In the genomic region with DNA sequence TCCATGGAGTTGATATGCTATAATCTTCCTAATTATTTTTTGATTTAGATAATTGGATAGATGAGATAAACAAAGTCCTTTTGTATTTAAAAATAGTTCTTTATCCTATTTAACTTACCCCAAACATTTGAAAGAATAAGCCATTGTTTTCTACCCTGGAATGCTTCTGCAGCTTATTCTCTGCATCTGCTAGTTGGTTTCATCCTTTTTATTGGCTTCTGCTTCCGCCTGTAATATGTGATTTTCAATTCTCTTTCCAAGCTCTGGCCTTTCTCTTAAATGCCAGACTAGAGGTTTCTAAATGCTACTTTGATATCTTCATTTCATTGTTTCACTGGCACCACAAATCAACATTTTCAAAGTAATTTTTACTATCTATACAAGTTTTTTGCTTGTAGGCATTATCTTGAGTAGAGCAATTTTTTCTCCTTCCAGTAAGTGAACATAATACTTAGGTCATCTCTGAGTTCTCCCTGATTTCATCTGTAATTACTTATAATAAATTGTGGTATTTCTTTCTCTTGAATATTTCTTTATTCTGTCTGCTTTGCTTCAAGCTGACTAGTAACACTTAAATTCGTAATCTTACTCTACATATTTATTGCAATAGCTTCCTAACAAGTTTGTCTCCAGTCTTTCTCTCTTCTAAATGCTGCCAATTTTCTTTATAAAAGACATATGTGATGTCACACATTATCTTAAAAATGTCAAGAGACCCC, we compare ENCODE assay signal across 1 cellular context.
TF ChIP-seq lines count a peak whose summit lies in the region.

No MANE protein-coding gene starts in this region.

TF ChIP-seq in GM23338, 12 proteins besides CTCF, POLR2A, EP300 and RAD21 (continued from another document):
- TF ChIP-seq, protein P1, sequence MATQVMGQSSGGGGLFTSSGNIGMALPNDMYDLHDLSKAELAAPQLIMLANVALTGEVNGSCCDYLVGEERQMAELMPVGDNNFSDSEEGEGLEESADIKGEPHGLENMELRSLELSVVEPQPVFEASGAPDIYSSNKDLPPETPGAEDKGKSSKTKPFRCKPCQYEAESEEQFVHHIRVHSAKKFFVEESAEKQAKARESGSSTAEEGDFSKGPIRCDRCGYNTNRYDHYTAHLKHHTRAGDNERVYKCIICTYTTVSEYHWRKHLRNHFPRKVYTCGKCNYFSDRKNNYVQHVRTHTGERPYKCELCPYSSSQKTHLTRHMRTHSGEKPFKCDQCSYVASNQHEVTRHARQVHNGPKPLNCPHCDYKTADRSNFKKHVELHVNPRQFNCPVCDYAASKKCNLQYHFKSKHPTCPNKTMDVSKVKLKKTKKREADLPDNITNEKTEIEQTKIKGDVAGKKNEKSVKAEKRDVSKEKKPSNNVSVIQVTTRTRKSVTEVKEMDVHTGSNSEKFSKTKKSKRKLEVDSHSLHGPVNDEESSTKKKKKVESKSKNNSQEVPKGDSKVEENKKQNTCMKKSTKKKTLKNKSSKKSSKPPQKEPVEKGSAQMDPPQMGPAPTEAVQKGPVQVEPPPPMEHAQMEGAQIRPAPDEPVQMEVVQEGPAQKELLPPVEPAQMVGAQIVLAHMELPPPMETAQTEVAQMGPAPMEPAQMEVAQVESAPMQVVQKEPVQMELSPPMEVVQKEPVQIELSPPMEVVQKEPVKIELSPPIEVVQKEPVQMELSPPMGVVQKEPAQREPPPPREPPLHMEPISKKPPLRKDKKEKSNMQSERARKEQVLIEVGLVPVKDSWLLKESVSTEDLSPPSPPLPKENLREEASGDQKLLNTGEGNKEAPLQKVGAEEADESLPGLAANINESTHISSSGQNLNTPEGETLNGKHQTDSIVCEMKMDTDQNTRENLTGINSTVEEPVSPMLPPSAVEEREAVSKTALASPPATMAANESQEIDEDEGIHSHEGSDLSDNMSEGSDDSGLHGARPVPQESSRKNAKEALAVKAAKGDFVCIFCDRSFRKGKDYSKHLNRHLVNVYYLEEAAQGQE (IDR thresholded peaks at IDR 0.05; ENCODE audit: unreplicated experiment): no peak
- no peak for TF ChIP-seq STAT1 (IDR thresholded peaks at IDR 0.05; ENCODE audit: unreplicated experiment)
- no peak for TF ChIP-seq POLR2AphosphoS5 (IDR thresholded peaks at IDR 0.05; ENCODE audit: low read depth)
- no peak for TF ChIP-seq JUNB (IDR thresholded peaks at IDR 0.05; ENCODE audit: unreplicated experiment)
- no peak for TF ChIP-seq NANOG (IDR thresholded peaks at IDR 0.05; ENCODE audit: borderline replicate concordance)
- TF ChIP-seq, protein P2, sequence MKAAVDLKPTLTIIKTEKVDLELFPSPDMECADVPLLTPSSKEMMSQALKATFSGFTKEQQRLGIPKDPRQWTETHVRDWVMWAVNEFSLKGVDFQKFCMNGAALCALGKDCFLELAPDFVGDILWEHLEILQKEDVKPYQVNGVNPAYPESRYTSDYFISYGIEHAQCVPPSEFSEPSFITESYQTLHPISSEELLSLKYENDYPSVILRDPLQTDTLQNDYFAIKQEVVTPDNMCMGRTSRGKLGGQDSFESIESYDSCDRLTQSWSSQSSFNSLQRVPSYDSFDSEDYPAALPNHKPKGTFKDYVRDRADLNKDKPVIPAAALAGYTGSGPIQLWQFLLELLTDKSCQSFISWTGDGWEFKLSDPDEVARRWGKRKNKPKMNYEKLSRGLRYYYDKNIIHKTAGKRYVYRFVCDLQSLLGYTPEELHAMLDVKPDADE (IDR thresholded peaks at IDR 0.05): no peak
- no peak for TF ChIP-seq ZNF114 (CRISPR knock-in tag; IDR thresholded peaks at IDR 0.05)
- TF ChIP-seq CREB1 (CRISPR knock-in tag; IDR thresholded peaks at IDR 0.05; ENCODE audit: low read depth): no peak
- TF ChIP-seq EZH2 (IDR thresholded peaks at IDR 0.05; ENCODE audit: low read depth, unreplicated experiment): no peak
- no peak for TF ChIP-seq EZH2phosphoT487 (IDR thresholded peaks at IDR 0.05; ENCODE audit: unreplicated experiment)
TF ChIP-seq in GM23338: peak in this region for 0.
